Comparison of ENCODE assay signal across 23 cellular contexts in genomic region chr10:129328531-129328930, GRCh38.
DNase-seq lines count a peak whose midpoint lies in the region; ATAC-seq and TF ChIP-seq lines count a peak whose summit lies in the region.
"Had no signal": no experiment of that assay in that cellular context is flagged by ENCODE, and none has a peak within 500 bp of the region (broad histone marks: within the 10 kb centered on the region; RNA-seq: fewer than 3 reads in every experiment).

No MANE protein-coding gene starts in this region.

- DNase-seq in Daoy (ENCODE audit: low read depth) (peak; percentile 41), RWPE2 (ENCODE audit: low spot score) (no peak), esophagus muscularis mucosa (ENCODE audit: extremely low spot score) (peak; percentile 14), kidney tubule cell (ENCODE audit: low spot score) (peak; percentile 66), SIG-M5 treated with dmso at 0.1 percent for 504 hours (lab: John Stamatoyannopoulos, UW; ENCODE audit: unreplicated experiment) (no peak), DMS114 treated with DMSO at 0.1 percent for 48 hours (lab: John Stamatoyannopoulos, UW; ENCODE audit: unreplicated experiment) (no peak), left ventricle myocardium inferior (no peak), T-helper 2 cell (no peak)
- DNase-seq: activated CD8-positive, alpha-beta memory T cell treated with anti-CD3 and anti-CD28 coated beads, Interleukin-2, amount 50 U/mL, for 48 hours; activated CD8-positive, alpha-beta T cell treated with anti-CD3 and anti-CD28 coated beads for 36 hours; activated naive CD4-positive, alpha-beta T cell treated with anti-CD3 and anti-CD28 coated beads for 36 hours; head of caudate nucleus; NCI-H1092 treated with DMSO at 0.1 percent for 48 hours; NCI-H187; NCI-H2171 treated with DMSO at 0.1 percent for 48 hours; NCI-H524 treated with DMSO at 0.1 percent for 48 hours; OCI-M1; substantia nigra had no signal

- H3K27me3 ChIP-seq in RWPE2 (ENCODE audit: insufficient read depth, poor library complexity, severe bottlenecking) (no peaks in the 10 kb centered on the region), esophagus muscularis mucosa (peaks cover 0 to 49% (median 2%) of the 10 kb centered on the region in 4 donors), left ventricle myocardium inferior (ENCODE audit: low read depth) (peaks cover 14% of the 10 kb centered on the region)

- H3K27ac ChIP-seq in RWPE2 (ENCODE audit: poor library complexity, severe bottlenecking) (peak overlapping the region; percentile 62), esophagus muscularis mucosa (replicated peaks in 1 of 4) (no peak overlapping the region), left ventricle myocardium inferior (replicated peaks) (no peak overlapping the region)

- intact Hi-C loops in esophagus muscularis mucosa (cut with DNase I) (no loop called here), left ventricle myocardium inferior (cut with micrococcal nuclease) (no loop called here)

- no peak for TF ChIP-seq CTCF in RWPE2 (IDR thresholded peaks at IDR 0.05; ENCODE audit: poor library complexity, severe bottlenecking)
- no peak for TF ChIP-seq CTCF in esophagus muscularis mucosa (IDR thresholded peaks at IDR 0.05)
- no peak for TF ChIP-seq CTCF in left ventricle myocardium inferior (IDR thresholded peaks at IDR 0.05; ENCODE audit: borderline replicate concordance)

- no peak for TF ChIP-seq EP300 in esophagus muscularis mucosa (IDR thresholded peaks at IDR 0.05)

- peaks cover 3% of the 10 kb centered on the region for H3K4me1 ChIP-seq in RWPE2 (ENCODE audit: insufficient read depth, poor library complexity, severe bottlenecking)
- H3K4me1 ChIP-seq in esophagus muscularis mucosa: peaks cover 0 to under 1% (median 0%) of the 10 kb centered on the region in 4 donors
- H3K4me1 ChIP-seq in left ventricle myocardium inferior: no peaks in the 10 kb centered on the region

- 73% methylated on average over 2 of the region's 2 CpGs for WGBS in esophagus muscularis mucosa

- no peak for TF ChIP-seq POLR2A in esophagus muscularis mucosa (IDR thresholded peaks at IDR 0.05; ENCODE audit: low read depth)

- H3K4me3 ChIP-seq in RWPE2 (ENCODE audit: severe bottlenecking) (no peak overlapping the region), esophagus muscularis mucosa (no peak overlapping the region), left ventricle myocardium inferior (no peak overlapping the region)
- H3K4me3 ChIP-seq: K562, lung had no signal

- ATAC-seq in RWPE2 (ENCODE audit: low read depth): peak; percentile 92
- ATAC-seq: activated CD8-positive, alpha-beta T cell treated with anti-CD3 and anti-CD28 coated beads for 36 hours; K562; natural killer cell treated with Interleukin-12 subunit alpha and Interleukin-12 subunit beta and Interleukin-15 and Interleukin-18, amount 100 ng/mL, for 72 hours; Right ventricle myocardium inferior; stimulated activated effector memory CD8-positive, alpha-beta T cell treated with anti-CD3 and anti-CD28 coated beads, Interleukin-12 subunit alpha, Interleukin-12 subunit beta, amount 100 ng/mL, for 72 hours had no signal

- no peaks in the 10 kb centered on the region for H3K36me3 ChIP-seq in RWPE2 (ENCODE audit: low read depth)
- no peaks in the 10 kb centered on the region for H3K36me3 ChIP-seq in esophagus muscularis mucosa
- H3K36me3 ChIP-seq in left ventricle myocardium inferior: no peaks in the 10 kb centered on the region

- H3K9me3 ChIP-seq in RWPE2 (ENCODE audit: severe bottlenecking) (no peaks in the 10 kb centered on the region), esophagus muscularis mucosa (no peaks in the 10 kb centered on the region), left ventricle myocardium inferior (replicated peaks) (no peaks in the 10 kb centered on the region)

Comparison
In these comparisons a context has a peak if more than half of its experiments do, and no peak if none do; other contexts are left out.
1. DNase-seq: peak in Daoy (single experiment), esophagus muscularis mucosa (single experiment) and kidney tubule cell (single experiment); none in RWPE2 (single experiment), SIG-M5 treated with dmso at 0.1 percent for 504 hours (single experiment), DMS114 treated with DMSO at 0.1 percent for 48 hours (single experiment), left ventricle myocardium inferior (single experiment) and T-helper 2 cell (0 of 5).